In genomic region chr1:231194843-231195516, GRCh38 we compare ENCODE assay signal across 1 cellular context.
TF ChIP-seq lines count a peak whose summit lies in the region.

No MANE protein-coding gene starts in this region.

TF ChIP-seq in HepG2, 621 proteins besides CTCF, POLR2A, EP300 and RAD21 (continued from another document and continues in another):
- TF ChIP-seq, protein P1, sequence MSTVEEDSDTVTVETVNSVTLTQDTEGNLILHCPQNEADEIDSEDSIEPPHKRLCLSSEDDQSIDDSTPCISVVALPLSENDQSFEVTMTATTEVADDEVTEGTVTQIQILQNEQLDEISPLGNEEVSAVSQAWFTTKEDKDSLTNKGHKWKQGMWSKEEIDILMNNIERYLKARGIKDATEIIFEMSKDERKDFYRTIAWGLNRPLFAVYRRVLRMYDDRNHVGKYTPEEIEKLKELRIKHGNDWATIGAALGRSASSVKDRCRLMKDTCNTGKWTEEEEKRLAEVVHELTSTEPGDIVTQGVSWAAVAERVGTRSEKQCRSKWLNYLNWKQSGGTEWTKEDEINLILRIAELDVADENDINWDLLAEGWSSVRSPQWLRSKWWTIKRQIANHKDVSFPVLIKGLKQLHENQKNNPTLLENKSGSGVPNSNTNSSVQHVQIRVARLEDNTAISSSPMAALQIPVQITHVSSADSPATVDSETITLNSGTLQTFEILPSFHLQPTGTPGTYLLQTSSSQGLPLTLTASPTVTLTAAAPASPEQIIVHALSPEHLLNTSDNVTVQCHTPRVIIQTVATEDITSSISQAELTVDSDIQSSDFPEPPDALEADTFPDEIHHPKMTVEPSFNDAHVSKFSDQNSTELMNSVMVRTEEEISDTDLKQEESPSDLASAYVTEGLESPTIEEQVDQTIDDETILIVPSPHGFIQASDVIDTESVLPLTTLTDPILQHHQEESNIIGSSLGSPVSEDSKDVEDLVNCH (CRISPR knock-in tag; IDR thresholded peaks at IDR 0.05) = no peak
- TF ChIP-seq ZNF674 (CRISPR knock-in tag; IDR thresholded peaks at IDR 0.05; ENCODE audit: low read depth) (no peak), ZNF367 (CRISPR knock-in tag; IDR thresholded peaks at IDR 0.05; ENCODE audit: borderline replicate concordance) (no peak), ZNF703 (CRISPR knock-in tag; IDR thresholded peaks at IDR 0.05; ENCODE audit: borderline replicate concordance) (peak; percentile 46; the same call in 1 of the 2 replicates), ZNF512B (CRISPR knock-in tag; IDR thresholded peaks at IDR 0.05; ENCODE audit: borderline replicate concordance) (no peak), ZNF124 (CRISPR knock-in tag; IDR thresholded peaks at IDR 0.05) (no peak), DNMT3B (CRISPR knock-in tag; conservative IDR thresholded peaks at IDR 0.05) (no peak; the same call in 1 of the 2 replicates), TOPORS (CRISPR knock-in tag; IDR thresholded peaks at IDR 0.05) (no peak), HES4 (CRISPR knock-in tag; IDR thresholded peaks at IDR 0.05; ENCODE audit: borderline replicate concordance) (no peak), ZBTB8A (CRISPR knock-in tag; IDR thresholded peaks at IDR 0.05; ENCODE audit: borderline replicate concordance, low read depth) (no peak), GTF3A (CRISPR knock-in tag; conservative IDR thresholded peaks at IDR 0.05) (no peak), TEAD3 (CRISPR knock-in tag; optimal IDR thresholded peaks at IDR 0.05; ENCODE audit: borderline replicate concordance) (peak; percentile 96), BHLHE40 (IDR thresholded peaks at IDR 0.05; ENCODE audit: low read length) (no peak), ZFP37 (CRISPR knock-in tag; IDR thresholded peaks at IDR 0.05; ENCODE audit: borderline replicate concordance) (no peak), ZNF781 (CRISPR knock-in tag; IDR thresholded peaks at IDR 0.05; ENCODE audit: borderline replicate concordance, not compliant biosample characterization) (no peak), SP140L (CRISPR knock-in tag; IDR thresholded peaks at IDR 0.05; ENCODE audit: borderline replicate concordance) (no peak), MYNN (CRISPR knock-in tag; IDR thresholded peaks at IDR 0.05; ENCODE audit: low read depth) (no peak), CREB1 (IDR thresholded peaks at IDR 0.05) (no peak), CREB1 (CRISPR knock-in tag; IDR thresholded peaks at IDR 0.05) (no peak), ZNF136 (CRISPR knock-in tag; IDR thresholded peaks at IDR 0.05; ENCODE audit: low read depth) (no peak), CSRNP1 (CRISPR knock-in tag; IDR thresholded peaks at IDR 0.05) (no peak), PAWR (CRISPR knock-in tag; IDR thresholded peaks at IDR 0.05; ENCODE audit: borderline replicate concordance) (no peak), STAG1 (CRISPR knock-in tag; IDR thresholded peaks at IDR 0.05) (no peak), NONO (IDR thresholded peaks at IDR 0.05) (no peak), NONO (CRISPR knock-in tag; conservative IDR thresholded peaks at IDR 0.05) (peak; percentile 76), ZNF737 (CRISPR knock-in tag; IDR thresholded peaks at IDR 0.05; ENCODE audit: borderline replicate concordance) (no peak), ZNF331 (CRISPR knock-in tag; IDR thresholded peaks at IDR 0.05) (peak; percentile 30; the same call in 1 of the 2 replicates), MTF2 (CRISPR knock-in tag; IDR thresholded peaks at IDR 0.05; ENCODE audit: borderline replicate concordance) (no peak), IKZF5 (CRISPR knock-in tag; IDR thresholded peaks at IDR 0.05) (peak; percentile 78), SIN3B (IDR thresholded peaks at IDR 0.05; ENCODE audit: low read length) (no peak), AHDC1 (CRISPR knock-in tag; IDR thresholded peaks at IDR 0.05; ENCODE audit: borderline replicate concordance) (peak; percentile 79; the same call in 1 of the 2 replicates), ZSCAN21 (CRISPR knock-in tag; IDR thresholded peaks at IDR 0.05; ENCODE audit: borderline replicate concordance) (no peak), ZNF253 (CRISPR knock-in tag; IDR thresholded peaks at IDR 0.05; ENCODE audit: borderline replicate concordance) (no peak), PCBP1 (IDR thresholded peaks at IDR 0.05; ENCODE audit: borderline replicate concordance, low read depth, low read length) (no peak)
- TF ChIP-seq, protein P2, sequence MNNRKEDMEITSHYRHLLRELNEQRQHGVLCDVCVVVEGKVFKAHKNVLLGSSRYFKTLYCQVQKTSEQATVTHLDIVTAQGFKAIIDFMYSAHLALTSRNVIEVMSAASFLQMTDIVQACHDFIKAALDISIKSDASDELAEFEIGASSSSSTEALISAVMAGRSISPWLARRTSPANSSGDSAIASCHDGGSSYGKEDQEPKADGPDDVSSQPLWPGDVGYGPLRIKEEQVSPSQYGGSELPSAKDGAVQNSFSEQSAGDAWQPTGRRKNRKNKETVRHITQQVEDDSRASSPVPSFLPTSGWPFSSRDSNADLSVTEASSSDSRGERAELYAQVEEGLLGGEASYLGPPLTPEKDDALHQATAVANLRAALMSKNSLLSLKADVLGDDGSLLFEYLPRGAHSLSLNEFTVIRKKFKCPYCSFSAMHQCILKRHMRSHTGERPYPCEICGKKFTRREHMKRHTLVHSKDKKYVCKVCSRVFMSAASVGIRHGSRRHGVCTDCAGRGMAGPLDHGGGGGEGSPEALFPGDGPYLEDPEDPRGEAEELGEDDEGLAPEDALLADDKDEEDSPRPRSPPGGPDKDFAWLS (CRISPR knock-in tag; IDR thresholded peaks at IDR 0.05; ENCODE audit: borderline replicate concordance) = no peak
- TF ChIP-seq, protein P3, sequence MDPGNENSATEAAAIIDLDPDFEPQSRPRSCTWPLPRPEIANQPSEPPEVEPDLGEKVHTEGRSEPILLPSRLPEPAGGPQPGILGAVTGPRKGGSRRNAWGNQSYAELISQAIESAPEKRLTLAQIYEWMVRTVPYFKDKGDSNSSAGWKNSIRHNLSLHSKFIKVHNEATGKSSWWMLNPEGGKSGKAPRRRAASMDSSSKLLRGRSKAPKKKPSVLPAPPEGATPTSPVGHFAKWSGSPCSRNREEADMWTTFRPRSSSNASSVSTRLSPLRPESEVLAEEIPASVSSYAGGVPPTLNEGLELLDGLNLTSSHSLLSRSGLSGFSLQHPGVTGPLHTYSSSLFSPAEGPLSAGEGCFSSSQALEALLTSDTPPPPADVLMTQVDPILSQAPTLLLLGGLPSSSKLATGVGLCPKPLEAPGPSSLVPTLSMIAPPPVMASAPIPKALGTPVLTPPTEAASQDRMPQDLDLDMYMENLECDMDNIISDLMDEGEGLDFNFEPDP (CRISPR knock-in tag; conservative IDR thresholded peaks at IDR 0.05) = no peak
- TF ChIP-seq, protein P4, sequence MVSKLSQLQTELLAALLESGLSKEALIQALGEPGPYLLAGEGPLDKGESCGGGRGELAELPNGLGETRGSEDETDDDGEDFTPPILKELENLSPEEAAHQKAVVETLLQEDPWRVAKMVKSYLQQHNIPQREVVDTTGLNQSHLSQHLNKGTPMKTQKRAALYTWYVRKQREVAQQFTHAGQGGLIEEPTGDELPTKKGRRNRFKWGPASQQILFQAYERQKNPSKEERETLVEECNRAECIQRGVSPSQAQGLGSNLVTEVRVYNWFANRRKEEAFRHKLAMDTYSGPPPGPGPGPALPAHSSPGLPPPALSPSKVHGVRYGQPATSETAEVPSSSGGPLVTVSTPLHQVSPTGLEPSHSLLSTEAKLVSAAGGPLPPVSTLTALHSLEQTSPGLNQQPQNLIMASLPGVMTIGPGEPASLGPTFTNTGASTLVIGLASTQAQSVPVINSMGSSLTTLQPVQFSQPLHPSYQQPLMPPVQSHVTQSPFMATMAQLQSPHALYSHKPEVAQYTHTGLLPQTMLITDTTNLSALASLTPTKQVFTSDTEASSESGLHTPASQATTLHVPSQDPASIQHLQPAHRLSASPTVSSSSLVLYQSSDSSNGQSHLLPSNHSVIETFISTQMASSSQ (IDR thresholded peaks at IDR 0.05; ENCODE audit: low read depth) = peak; percentile 94
- TF ChIP-seq, protein P4 (CRISPR knock-in tag; IDR thresholded peaks at IDR 0.05; ENCODE audit: borderline replicate concordance) = peak; percentile 98
